ENCODE assay signal across 8 cellular contexts in genomic region chr14:103558071-103558882, GRCh38. TPM values are rescaled to one million over a fixed set of nuclear protein-coding genes. Genes with fewer than 3 reads are reported as not detected.
A peak's percentile ranks its signal among the peaks of the same experiment; 100 is the strongest.
DNase-seq lines count a peak whose midpoint lies in the region; ATAC-seq and TF ChIP-seq lines count a peak whose summit lies in the region.

No MANE protein-coding gene starts in this region.

- peak overlapping the region; percentile 52 for H3K27ac Mint-ChIP-seq in activated CD8-positive, alpha-beta T cell treated with anti-CD3 and anti-CD28 coated beads for 36 hours
- H3K27ac Mint-ChIP-seq in activated CD8-positive, alpha-beta T cell treated with anti-CD3 and anti-CD28 coated beads, Interleukin-2, amount 10 ng/mL, durations not matched to agents 7 days and 5 days, result no peak overlapping the region

- H3K79me2 ChIP-seq in PC-9 (ENCODE audit: low read depth), result peaks cover 78% of the 10 kb centered on the region

- H3K4me1 ChIP-seq in PC-9 (replicated peaks; ENCODE audit: insufficient read depth), result peaks cover 32% of the 10 kb centered on the region
- peaks cover 56% of the 10 kb centered on the region for H3K4me1 ChIP-seq in stomach smooth muscle (ENCODE audit: control insufficient read depth, insufficient read depth, low read length)
- H3K4me1 ChIP-seq in ascending aorta, result peaks cover 5 to 38% of the 10 kb centered on the region in 2 donors

- H3K9me3 ChIP-seq in PC-9 (ENCODE audit: insufficient read depth, low read depth), result no peaks in the 10 kb centered on the region
- no peaks in the 10 kb centered on the region for H3K9me3 ChIP-seq in stomach smooth muscle (ENCODE audit: control insufficient read depth in 2 of 2, low read length in 2 of 2)
- no peaks in the 10 kb centered on the region for H3K9me3 ChIP-seq in ascending aorta

- no peaks in the 10 kb centered on the region for H3K9me2 ChIP-seq in PC-9 (ENCODE audit: insufficient read depth)

- peak overlapping the region in 1 of 2 donors; percentile 51 for H3K9ac ChIP-seq in stomach smooth muscle (ENCODE audit: low read length in 2 of 2)

- peak overlapping the region; percentile 5; the same call in 1 of the 2 replicates for H3K27ac ChIP-seq in PC-9
- H3K27ac ChIP-seq in stomach smooth muscle (ENCODE audit: low read length), result peak overlapping the region; percentile 58
- H3K27ac ChIP-seq in ascending aorta, result peak overlapping the region in 1 of 2 donors; percentile 28

- peaks cover 74% of the 10 kb centered on the region for H4K20me1 ChIP-seq in PC-9 (ENCODE audit: insufficient read depth)

- no peak overlapping the region for H2AFZ ChIP-seq in PC-9

- peaks cover 72% of the 10 kb centered on the region for H3F3A ChIP-seq in PC-9 (ENCODE audit: insufficient read depth, low read depth)

- intact Hi-C loops in activated CD8-positive, alpha-beta T cell treated with anti-CD3 and anti-CD28 coated beads for 36 hours (cut with micrococcal nuclease), result no loop called here
- intact Hi-C loops in PC-9 (cut with micrococcal nuclease; ENCODE audit: unreplicated experiment) (no loop called here), ascending aorta (cut with DNase I) (loop anchor here (10.0 kb wide), 2 partner anchors 223 to 1243 kb away; partner anchors contain the start of genes EIF5 and ZNF839)

- H3K4me3 Mint-ChIP-seq in activated CD8-positive, alpha-beta T cell treated with anti-CD3 and anti-CD28 coated beads for 36 hours, result no peak overlapping the region
- no peak overlapping the region for H3K4me3 Mint-ChIP-seq in activated CD8-positive, alpha-beta T cell treated with anti-CD3 and anti-CD28 coated beads, Interleukin-2, amount 10 ng/mL, durations not matched to agents 7 days and 5 days

- CTCF ChIA-PET in activated CD8-positive, alpha-beta T cell treated with anti-CD3 and anti-CD28 coated beads for 36 hours (lab: Charles Lee), result interaction anchor here (1.7 to 4.1 kb wide), 4 partner anchors 10 to 40 kb away, joined by 4 to 19 read pairs (median 8); no protein-coding TSS in a partner anchor
- CTCF ChIA-PET in activated CD8-positive, alpha-beta T cell treated with anti-CD3 and anti-CD28 coated beads, Interleukin-2, amount 10 ng/mL, durations not matched to agents 7 days and 5 days (lab: Charles Lee), result interaction anchor here (1.2 to 5.1 kb wide), 4 partner anchors 29 to 122 kb away, joined by 3 to 23 read pairs (median 6); partner anchors contain the start of gene TRMT61A
- CTCF ChIA-PET in PC-9 (lab: Charles Lee), result no interaction called here

- H3K36me3 ChIP-seq in PC-9 (ENCODE audit: low read depth) (peaks cover 41% of the 10 kb centered on the region), stomach smooth muscle (ENCODE audit: control insufficient read depth in 2 of 2, insufficient read depth in 2 of 2, low read length in 2 of 2) (peaks cover 13 to 20% of the 10 kb centered on the region in 2 donors), ascending aorta (peaks cover 18 to 32% of the 10 kb centered on the region in 2 donors)

- ATAC-seq in activated CD8-positive, alpha-beta T cell treated with anti-CD3 and anti-CD28 coated beads for 36 hours, result no peak
- no peak for ATAC-seq in activated CD8-positive, alpha-beta T cell treated with anti-CD3 and anti-CD28 coated beads, Interleukin-2, amount 10 ng/mL, durations not matched to agents 7 days and 5 days

- no peaks in the 10 kb centered on the region for H3K9me3 Mint-ChIP-seq in activated CD8-positive, alpha-beta T cell treated with anti-CD3 and anti-CD28 coated beads for 36 hours
- H3K9me3 Mint-ChIP-seq in activated CD8-positive, alpha-beta T cell treated with anti-CD3 and anti-CD28 coated beads, Interleukin-2, amount 10 ng/mL, durations not matched to agents 7 days and 5 days (ENCODE audit: insufficient read depth), result no peaks in the 10 kb centered on the region

- H3K36me3 Mint-ChIP-seq in activated CD8-positive, alpha-beta T cell treated with anti-CD3 and anti-CD28 coated beads for 36 hours (ENCODE audit: low read depth), result peaks cover 41% of the 10 kb centered on the region
- H3K36me3 Mint-ChIP-seq in activated CD8-positive, alpha-beta T cell treated with anti-CD3 and anti-CD28 coated beads, Interleukin-2, amount 10 ng/mL, durations not matched to agents 7 days and 5 days (ENCODE audit: low read depth), result peaks cover 31% of the 10 kb centered on the region

- H3K4me2 ChIP-seq in PC-9, result no peak overlapping the region; the same call in 1 of the 2 replicates

- no TSS peak for BruUV-seq in PC-9 (replicated peaks; lab: Mats Ljungman, UMichigan)

- no peak for DNase-seq in activated CD8-positive, alpha-beta T cell treated with anti-CD3 and anti-CD28 coated beads for 36 hours
- no peak for DNase-seq in activated CD8-positive, alpha-beta T cell treated with anti-CD3 and anti-CD28 coated beads, Interleukin-2, amount 10 ng/mL, durations not matched to agents 7 days and 5 days
- DNase-seq in PC-9 (peak in 1 of 2 experiments; percentile 68), foreskin fibroblast (peak; percentile 50 to 74), SKM-1 (lab: John Stamatoyannopoulos, UW; ENCODE audit: unreplicated experiment) (no peak), NCI-H2029 (lab: John Stamatoyannopoulos, UW) (no peak), ascending aorta (ENCODE audit: low spot score in 2 of 2) (no peak)

- no peaks in the 10 kb centered on the region for H3K27me3 Mint-ChIP-seq in activated CD8-positive, alpha-beta T cell treated with anti-CD3 and anti-CD28 coated beads for 36 hours
- H3K27me3 Mint-ChIP-seq in activated CD8-positive, alpha-beta T cell treated with anti-CD3 and anti-CD28 coated beads, Interleukin-2, amount 10 ng/mL, durations not matched to agents 7 days and 5 days (ENCODE audit: low read depth), result no peaks in the 10 kb centered on the region

- H3K4me1 Mint-ChIP-seq in activated CD8-positive, alpha-beta T cell treated with anti-CD3 and anti-CD28 coated beads for 36 hours (ENCODE audit: low read depth), result peaks cover 46% of the 10 kb centered on the region
- H3K4me1 Mint-ChIP-seq in activated CD8-positive, alpha-beta T cell treated with anti-CD3 and anti-CD28 coated beads, Interleukin-2, amount 10 ng/mL, durations not matched to agents 7 days and 5 days (ENCODE audit: low read depth), result peaks cover 35% of the 10 kb centered on the region

- no peaks in the 10 kb centered on the region for H3K27me3 ChIP-seq in PC-9 (ENCODE audit: insufficient read depth, low read depth)
- no peaks in the 10 kb centered on the region for H3K27me3 ChIP-seq in stomach smooth muscle (ENCODE audit: control insufficient read depth in 1 of 2, insufficient read depth in 2 of 2, low read length in 2 of 2)
- H3K27me3 ChIP-seq in ascending aorta, result no peaks in the 10 kb centered on the region

- POLR2A ChIA-PET in activated CD8-positive, alpha-beta T cell treated with anti-CD3 and anti-CD28 coated beads for 36 hours (lab: Charles Lee), result interaction anchor here (0.6 to 3.1 kb wide), 6 partner anchors 11 to 522 kb away, joined by 3 to 10 read pairs (median 4); no protein-coding TSS in a partner anchor
- POLR2A ChIA-PET in activated CD8-positive, alpha-beta T cell treated with anti-CD3 and anti-CD28 coated beads, Interleukin-2, amount 10 ng/mL, durations not matched to agents 7 days and 5 days (lab: Charles Lee), result interaction anchor here (0.5 kb wide), 1 partner anchor 262 kb away, joined by 3 read pairs; no protein-coding TSS in a partner anchor
- POLR2A ChIA-PET in PC-9 (lab: Charles Lee; ENCODE audit: unreplicated experiment), result interaction anchor here (0.6 kb wide), 1 partner anchor 99 kb away, joined by 3 read pairs; no protein-coding TSS in a partner anchor

- H3K4me3 ChIP-seq in PC-9, result no peak overlapping the region
- H3K4me3 ChIP-seq in foreskin fibroblast (ENCODE audit: low read depth in 1 of 2, low read length in 2 of 2), result no peak overlapping the region
- no peak overlapping the region for H3K4me3 ChIP-seq in stomach smooth muscle (ENCODE audit: low read length in 2 of 2)
- no peak overlapping the region for H3K4me3 ChIP-seq in ascending aorta

- TF ChIP-seq CTCF in activated CD8-positive, alpha-beta T cell treated with anti-CD3 and anti-CD28 coated beads for 36 hours (IDR thresholded peaks at IDR 0.05), result no peak
- TF ChIP-seq CTCF in PC-9 (conservative IDR thresholded peaks at IDR 0.05) (no peak), foreskin fibroblast (IDR thresholded peaks at IDR 0.05; ENCODE audit: low read depth, low read length) (no peak), ascending aorta (IDR thresholded peaks at IDR 0.05) (no peak)

RNA-seq across cellular contexts. Expression of gene BAG5, which starts 4.2 kb away (rescaled TPM):
- total RNA-seq in activated CD8-positive, alpha-beta T cell treated with anti-CD3 and anti-CD28 coated beads for 36 hours, result 10 to 100 TPM; 28.8 to 29.6 TPM
- total RNA-seq in activated CD8-positive, alpha-beta T cell treated with anti-CD3 and anti-CD28 coated beads, Interleukin-2, amount 10 ng/mL, durations not matched to agents 7 days and 5 days, result 10 to 100 TPM; 31.1 to 33.2 TPM
- total RNA-seq in PC-9 (2021) (61.5 and 76.5 TPM in 2 replicates), ascending aorta (7.1 TPM)

RNA-seq across cellular contexts. Expression of gene COA8, which starts 4.5 kb away (rescaled TPM):
- 10 to 100 TPM; 40.3 to 45.6 TPM for total RNA-seq in activated CD8-positive, alpha-beta T cell treated with anti-CD3 and anti-CD28 coated beads for 36 hours
- 10 to 100 TPM; 28.3 to 34.3 TPM for total RNA-seq in activated CD8-positive, alpha-beta T cell treated with anti-CD3 and anti-CD28 coated beads, Interleukin-2, amount 10 ng/mL, durations not matched to agents 7 days and 5 days
- total RNA-seq in PC-9 (2021) (93.8 and 101 TPM in 2 replicates), ascending aorta (37.7 TPM)

RNA-seq across cellular contexts. Expression of gene TRMT61A, which starts 29.3 kb away (rescaled TPM):
- 1 to 10 TPM; 9.9 TPM for total RNA-seq in activated CD8-positive, alpha-beta T cell treated with anti-CD3 and anti-CD28 coated beads for 36 hours
- total RNA-seq in activated CD8-positive, alpha-beta T cell treated with anti-CD3 and anti-CD28 coated beads, Interleukin-2, amount 10 ng/mL, durations not matched to agents 7 days and 5 days, result 1 to 10 TPM; 8.5 to 8.8 TPM
- total RNA-seq in PC-9 (2021), result 22.5 and 25.9 TPM in 2 replicates
- total RNA-seq in ascending aorta, result 31.2 TPM

RNA-seq across cellular contexts. Expression of gene CKB, which starts 35.6 kb away (rescaled TPM):
- 1 to 10 TPM; 5.8 to 9.1 TPM for total RNA-seq in activated CD8-positive, alpha-beta T cell treated with anti-CD3 and anti-CD28 coated beads for 36 hours
- 1 to 10 TPM; 2.2 to 2.7 TPM for total RNA-seq in activated CD8-positive, alpha-beta T cell treated with anti-CD3 and anti-CD28 coated beads, Interleukin-2, amount 10 ng/mL, durations not matched to agents 7 days and 5 days
- total RNA-seq in PC-9 (2021) (64.4 and 66.8 TPM in 2 replicates), ascending aorta (144 TPM)

Comparison
In these comparisons a context has a peak if more than half of its experiments do, and no peak if none do; other contexts are left out.
1. DNase-seq: peak in foreskin fibroblast (2 of 2); none in activated CD8-positive, alpha-beta T cell treated with anti-CD3 and anti-CD28 coated beads for 36 hours (single experiment), activated CD8-positive, alpha-beta T cell treated with anti-CD3 and anti-CD28 coated beads, Interleukin-2, amount 10 ng/mL, durations not matched to agents 7 days and 5 days (single experiment), SKM-1 (single experiment), NCI-H2029 (single experiment) and ascending aorta (0 of 2).